In genomic region chr2:242047963-242048362, GRCh38 we compare ENCODE assay signal across 1 cellular context.
TF ChIP-seq lines count a peak whose summit lies in the region.

No MANE protein-coding gene starts in this region.

TF ChIP-seq in IMR-90, 13 proteins besides CTCF, POLR2A, EP300 and RAD21:
- TF ChIP-seq BHLHE40 (IDR thresholded peaks at IDR 0.05; ENCODE audit: low read depth, low read length) = no peak
- TF ChIP-seq, protein P1, sequence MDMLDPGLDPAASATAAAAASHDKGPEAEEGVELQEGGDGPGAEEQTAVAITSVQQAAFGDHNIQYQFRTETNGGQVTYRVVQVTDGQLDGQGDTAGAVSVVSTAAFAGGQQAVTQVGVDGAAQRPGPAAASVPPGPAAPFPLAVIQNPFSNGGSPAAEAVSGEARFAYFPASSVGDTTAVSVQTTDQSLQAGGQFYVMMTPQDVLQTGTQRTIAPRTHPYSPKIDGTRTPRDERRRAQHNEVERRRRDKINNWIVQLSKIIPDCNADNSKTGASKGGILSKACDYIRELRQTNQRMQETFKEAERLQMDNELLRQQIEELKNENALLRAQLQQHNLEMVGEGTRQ (IDR thresholded peaks at IDR 0.05; ENCODE audit: low read depth, low read length) = no peak
- TF ChIP-seq RCOR1 (IDR thresholded peaks at IDR 0.05; ENCODE audit: insufficient replicate concordance, low read length) = no peak
- no peak for TF ChIP-seq RFX5 (IDR thresholded peaks at IDR 0.05; ENCODE audit: low read depth, low read length)
- TF ChIP-seq SMC3 (IDR thresholded peaks at IDR 0.05; ENCODE audit: low read depth, low read length) = no peak
- TF ChIP-seq MAZ (IDR thresholded peaks at IDR 0.05; ENCODE audit: borderline replicate concordance, low read depth, low read length) = no peak
- TF ChIP-seq, protein P2, sequence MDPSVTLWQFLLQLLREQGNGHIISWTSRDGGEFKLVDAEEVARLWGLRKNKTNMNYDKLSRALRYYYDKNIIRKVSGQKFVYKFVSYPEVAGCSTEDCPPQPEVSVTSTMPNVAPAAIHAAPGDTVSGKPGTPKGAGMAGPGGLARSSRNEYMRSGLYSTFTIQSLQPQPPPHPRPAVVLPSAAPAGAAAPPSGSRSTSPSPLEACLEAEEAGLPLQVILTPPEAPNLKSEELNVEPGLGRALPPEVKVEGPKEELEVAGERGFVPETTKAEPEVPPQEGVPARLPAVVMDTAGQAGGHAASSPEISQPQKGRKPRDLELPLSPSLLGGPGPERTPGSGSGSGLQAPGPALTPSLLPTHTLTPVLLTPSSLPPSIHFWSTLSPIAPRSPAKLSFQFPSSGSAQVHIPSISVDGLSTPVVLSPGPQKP (IDR thresholded peaks at IDR 0.05; ENCODE audit: borderline replicate concordance, low read depth, low read length) = no peak
- TF ChIP-seq MAFK (IDR thresholded peaks at IDR 0.05; ENCODE audit: low read depth, low read length) = no peak
- TF ChIP-seq CEBPB (IDR thresholded peaks at IDR 0.05; ENCODE audit: low read depth, low read length) = no peak
- TF ChIP-seq MXI1 (IDR thresholded peaks at IDR 0.05; ENCODE audit: borderline replicate concordance, low read depth, low read length) = no peak
- TF ChIP-seq FOS (IDR thresholded peaks at IDR 0.05; ENCODE audit: low read depth, low read length) = no peak
- TF ChIP-seq NFE2L2 (IDR thresholded peaks at IDR 0.05; ENCODE audit: low read depth, low read length) = no peak
- TF ChIP-seq CHD1 (IDR thresholded peaks at IDR 0.05; ENCODE audit: low read depth, low read length) = no peak
